Comparison of ENCODE assay signal across 8 cellular contexts in the genomic region with DNA sequence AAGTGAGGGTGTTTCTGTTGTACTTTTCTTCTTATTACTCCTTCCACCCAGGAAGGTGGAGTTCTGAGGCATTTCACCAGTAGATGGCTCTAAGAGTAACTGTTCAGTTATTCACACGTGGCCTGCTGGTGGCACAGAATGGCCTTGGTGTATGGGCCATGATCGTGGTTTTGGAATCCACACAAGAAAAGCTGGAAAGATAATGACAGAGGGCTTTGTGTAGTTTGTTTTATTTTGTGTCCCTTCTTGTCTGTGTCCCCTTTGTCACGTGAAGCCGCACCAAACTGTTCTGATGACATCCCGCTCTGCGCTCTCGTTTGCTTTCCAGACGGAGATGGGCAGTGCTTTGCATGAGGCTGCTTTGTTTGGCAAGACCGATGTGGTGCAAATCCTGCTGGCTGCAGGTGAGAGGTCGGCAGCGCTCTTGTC.
DNase-seq lines count a peak whose midpoint lies in the region; ATAC-seq, FAIRE-seq and TF ChIP-seq lines count a peak whose summit lies in the region.

No MANE protein-coding gene starts in this region.

- no peak overlapping the region for H2BK5ac ChIP-seq in mesenchymal stem cell (ENCODE audit: low read depth, low read length, poor library complexity, severe bottlenecking)

- TF ChIP-seq EP300 in Ishikawa (IDR thresholded peaks at IDR 0.05; ENCODE audit: borderline replicate concordance) (no peak), K562 (IDR thresholded peaks at IDR 0.05; ENCODE audit: low read length) (no peak)

- H2BK120ac ChIP-seq in mesenchymal stem cell (ENCODE audit: low read depth, low read length): no peak overlapping the region

- H3K36me3 ChIP-seq in K562 (ENCODE audit: control insufficient read depth, insufficient read depth, low read length) (peaks cover 48% of the 10 kb centered on the region), mesenchymal stem cell (ENCODE audit: control insufficient read depth in 1 of 2, insufficient read depth in 2 of 2, low read depth in 1 of 2, low read length in 2 of 2) (peaks cover 14 to 46% of the 10 kb centered on the region in 2 experiments)

- no peak overlapping the region for H2BK15ac ChIP-seq in mesenchymal stem cell (ENCODE audit: low read depth, poor library complexity, severe bottlenecking)

- intact Hi-C loops in K562 (cut with micrococcal nuclease): loop anchor here (10.0 kb wide), 1 partner anchor 818 kb away; no protein-coding TSS in a partner anchor

- no peaks in the 10 kb centered on the region for H3K9me3 ChIP-seq in K562 (replicated peaks; ENCODE audit: control insufficient read depth, insufficient read depth, low read depth, low read length)
- no peaks in the 10 kb centered on the region for H3K9me3 ChIP-seq in mesenchymal stem cell (ENCODE audit: control insufficient read depth, low read length)

- TF ChIP-seq CTCF in C4-2B (conservative IDR thresholded peaks at IDR 0.05): peak; percentile 37
- TF ChIP-seq CTCF in K562 (IDR thresholded peaks at IDR 0.05 in 2 of 3, conservative IDR thresholded peaks at IDR 0.05 in 1 of 3; ENCODE audit: insufficient read depth in 2 of 3, low read depth in 1 of 3, low read length in 3 of 3): peak; percentile 58 to 70 (median 69); a peak in 5 of 6 replicates

- H4K8ac ChIP-seq in mesenchymal stem cell (ENCODE audit: low read length): no peak overlapping the region

- no peak overlapping the region for H3K27ac ChIP-seq in C4-2B
- H3K27ac ChIP-seq in K562 (ENCODE audit: extremely low read depth, low read depth, low read length): peak overlapping the region; percentile 22; the same call in 2 of the 3 replicates
- H3K27ac ChIP-seq in mesenchymal stem cell (ENCODE audit: low read length, poor library complexity, severe bottlenecking): no peak overlapping the region

- DNase-seq in K562 (ENCODE audit: extremely low read depth in 1 of 4, low spot score in 3 of 4): peak; percentile 55 to 66 (median 60)
- DNase-seq in mesenchymal stem cell: peak; percentile 27
- DNase-seq in DMS153 (lab: John Stamatoyannopoulos, UW): no peak
- no peak for DNase-seq in NCI-H2029 treated with DMSO at 0.1 percent for 48 hours (lab: John Stamatoyannopoulos, UW)
- no peak for DNase-seq in cortex of kidney (lab: John Stamatoyannopoulos, UW)

- TF ChIP-seq RAD21 in Ishikawa (IDR thresholded peaks at IDR 0.05; ENCODE audit: low read depth) (peak; percentile 24; the same call in 1 of the 2 replicates), K562 (CRISPR knock-in tag; conservative IDR thresholded peaks at IDR 0.05 in 1 of 2, IDR thresholded peaks at IDR 0.05 in 1 of 2) (peak in 1 of 2 experiments; percentile 57; a peak in 2 of 4 replicates)

- POLR2A ChIA-PET in K562 (lab: Yijun Ruan, JAX): no interaction called here

- H4K91ac ChIP-seq in mesenchymal stem cell (ENCODE audit: low read length): no peak overlapping the region

- no peak overlapping the region for H2BK12ac ChIP-seq in mesenchymal stem cell (ENCODE audit: low read length in 2 of 2)

- no peak for TF ChIP-seq POLR2A in K562 (conservative IDR thresholded peaks at IDR 0.05)

- peak; percentile 80 for FAIRE-seq in K562 (lab: Jason Lieb, UNC)

- no peak overlapping the region for H2AK5ac ChIP-seq in mesenchymal stem cell (ENCODE audit: low read length, severe bottlenecking)

- no peak overlapping the region for H3K14ac ChIP-seq in mesenchymal stem cell (ENCODE audit: low read length in 2 of 2)

- in situ Hi-C loops in K562 (cut with MboI): no loop called here

- no TSS peak for BruUV-seq in K562 (replicated peaks; lab: Mats Ljungman, UMichigan)

- ATAC-seq in K562: peak; percentile 88
- no peak for ATAC-seq in HG03025 (IDR thresholded peaks at IDR 0.05; ENCODE audit: low FRiP score, unreplicated experiment)

- H4K20me1 ChIP-seq in K562 (replicated peaks; ENCODE audit: control insufficient read depth, insufficient read depth, low read length): no peaks in the 10 kb centered on the region

- H3K9ac ChIP-seq in K562 (ENCODE audit: insufficient read depth in 1 of 2, low read depth in 2 of 2, low read length in 2 of 2): peak overlapping the region in 1 of 2 experiments; percentile 3; a peak in 1 of 4 replicates
- H3K9ac ChIP-seq in mesenchymal stem cell (ENCODE audit: low read length): no peak overlapping the region

- no peaks in the 10 kb centered on the region for H3K79me2 ChIP-seq in K562 (ENCODE audit: control insufficient read depth, insufficient read depth, low read length)

- CTCF ChIA-PET in K562 (lab: Yijun Ruan, JAX; ENCODE audit: low intra/inter-chr PET ratio): interaction anchor here (0.5 to 0.9 kb wide), 3 partner anchors 135 to 259 kb away, joined by 3 read pairs; no protein-coding TSS in a partner anchor

- peaks cover 9 to 15% of the 10 kb centered on the region in 2 experiments; a peak in 3 of 5 replicates for H3K4me1 ChIP-seq in K562 (replicated peaks in 1 of 2; ENCODE audit: control insufficient read depth in 2 of 2, insufficient read depth in 2 of 2, low read length in 2 of 2)
- peaks cover 5% of the 10 kb centered on the region for H3K4me1 ChIP-seq in mesenchymal stem cell (ENCODE audit: control insufficient read depth, insufficient read depth, low read depth, low read length)

- H3K18ac ChIP-seq in mesenchymal stem cell (ENCODE audit: low read depth in 1 of 2, low read length in 2 of 2): no peak overlapping the region

- H3K4me3 ChIP-seq in K562 (no peak overlapping the region), mesenchymal stem cell (ENCODE audit: insufficient read depth in 1 of 2, low read depth in 1 of 2, low read length in 2 of 2) (no peak overlapping the region)

- no peak overlapping the region for H3K23ac ChIP-seq in mesenchymal stem cell (ENCODE audit: low read length in 2 of 2)

- 78% methylated on average over 11 of the region's 11 CpGs for WGBS in K562 (ENCODE audit: insufficient coverage, low coverage, missing lambda C conversion rate)
- 94% methylated on average over 11 of the region's 11 CpGs for WGBS in mesenchymal stem cell

- H3K4ac ChIP-seq in mesenchymal stem cell (ENCODE audit: low read depth in 1 of 2, low read length in 2 of 2): no peak overlapping the region

- H3K27me3 ChIP-seq in K562 (ENCODE audit: control insufficient read depth in 2 of 2, insufficient read depth in 2 of 2, low read length in 2 of 2) (no peaks in the 10 kb centered on the region), mesenchymal stem cell (ENCODE audit: control insufficient read depth in 1 of 2, insufficient read depth in 1 of 2, low read length in 2 of 2) (no peaks in the 10 kb centered on the region)

- H3K4me2 ChIP-seq in K562 (ENCODE audit: insufficient read depth, low read length) (no peak overlapping the region), mesenchymal stem cell (ENCODE audit: low read length, poor library complexity, severe bottlenecking) (no peak overlapping the region)

- peak overlapping the region; percentile 79 for H2AFZ ChIP-seq in K562 (ENCODE audit: low read depth, low read length)
- no peak overlapping the region for H2AFZ ChIP-seq in mesenchymal stem cell (ENCODE audit: low read depth, low read length)

- H3K79me1 ChIP-seq in mesenchymal stem cell (replicated peaks; ENCODE audit: low read length, poor library complexity, severe bottlenecking): peaks cover 17% of the 10 kb centered on the region

- no peaks in the 10 kb centered on the region for H3K9me1 ChIP-seq in K562 (ENCODE audit: control insufficient read depth, insufficient read depth, low read length)

TF ChIP-seq in Ishikawa, 13 proteins besides CTCF, POLR2A, EP300 and RAD21 (continues in another document):
- TF ChIP-seq CREB1 (IDR thresholded peaks at IDR 0.05; ENCODE audit: low read depth): no peak
- no peak for TF ChIP-seq NFIC (IDR thresholded peaks at IDR 0.05)
- TF ChIP-seq ZBTB7A (IDR thresholded peaks at IDR 0.05; ENCODE audit: low read depth): no peak
- TF ChIP-seq FOXM1 (IDR thresholded peaks at IDR 0.05; ENCODE audit: borderline replicate concordance, low read depth): no peak
- no peak for TF ChIP-seq TEAD4 (IDR thresholded peaks at IDR 0.05)
- TF ChIP-seq, protein P1, sequence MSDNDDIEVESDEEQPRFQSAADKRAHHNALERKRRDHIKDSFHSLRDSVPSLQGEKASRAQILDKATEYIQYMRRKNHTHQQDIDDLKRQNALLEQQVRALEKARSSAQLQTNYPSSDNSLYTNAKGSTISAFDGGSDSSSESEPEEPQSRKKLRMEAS (IDR thresholded peaks at IDR 0.05): no peak; the same call in 1 of the 2 replicates

TF ChIP-seq in K562, 482 proteins besides CTCF, POLR2A, EP300 and RAD21 (continues in another document):
- TF ChIP-seq ZNF24 (IDR thresholded peaks at IDR 0.05): peak; percentile 43; the same call in 1 of the 2 replicates
- TF ChIP-seq, protein P2, sequence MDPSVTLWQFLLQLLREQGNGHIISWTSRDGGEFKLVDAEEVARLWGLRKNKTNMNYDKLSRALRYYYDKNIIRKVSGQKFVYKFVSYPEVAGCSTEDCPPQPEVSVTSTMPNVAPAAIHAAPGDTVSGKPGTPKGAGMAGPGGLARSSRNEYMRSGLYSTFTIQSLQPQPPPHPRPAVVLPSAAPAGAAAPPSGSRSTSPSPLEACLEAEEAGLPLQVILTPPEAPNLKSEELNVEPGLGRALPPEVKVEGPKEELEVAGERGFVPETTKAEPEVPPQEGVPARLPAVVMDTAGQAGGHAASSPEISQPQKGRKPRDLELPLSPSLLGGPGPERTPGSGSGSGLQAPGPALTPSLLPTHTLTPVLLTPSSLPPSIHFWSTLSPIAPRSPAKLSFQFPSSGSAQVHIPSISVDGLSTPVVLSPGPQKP (CRISPR knock-in tag; IDR thresholded peaks at IDR 0.05): no peak
- TF ChIP-seq ZNF699 (CRISPR knock-in tag; IDR thresholded peaks at IDR 0.05; ENCODE audit: insufficient replicate concordance): no peak
- TF ChIP-seq MYC (IDR thresholded peaks at IDR 0.05; ENCODE audit: low read depth, low read length): peak; percentile 85
- TF ChIP-seq MYC (CRISPR knock-in tag; IDR thresholded peaks at IDR 0.05; ENCODE audit: borderline replicate concordance, low read depth): no peak
- TF ChIP-seq LEF1 (IDR thresholded peaks at IDR 0.05): 0 out of 2 replicates have a peak, but pooled peaks have one; percentile 18
- no peak for TF ChIP-seq FOSL1 (tag; conservative IDR thresholded peaks at IDR 0.05)
- no peak for TF ChIP-seq CREBBP (IDR thresholded peaks at IDR 0.05; ENCODE audit: low read depth, low read length)
- no peak for TF ChIP-seq NUFIP1 (IDR thresholded peaks at IDR 0.05; ENCODE audit: partially characterized antibody)

Comparison
In these comparisons a context has a peak if more than half of its experiments do, and no peak if none do; other contexts are left out.
1. DNase-seq: peak in K562 (4 of 4) and mesenchymal stem cell (single experiment); none in DMS153 (single experiment), NCI-H2029 treated with DMSO at 0.1 percent for 48 hours (single experiment) and cortex of kidney (single experiment).